ENCODE assay signal across 9 cellular contexts in genomic region chr10:44978213-44978569, GRCh38. TPM values are rescaled to one million over a fixed set of nuclear protein-coding genes. Genes with fewer than 3 reads are reported as not detected.
DNase-seq lines count a peak whose midpoint lies in the region; ATAC-seq, FAIRE-seq and TF ChIP-seq lines count a peak whose summit lies in the region.
"Had no signal": no experiment of that assay in that cellular context is flagged by ENCODE, and none has a peak within 500 bp of the region (broad histone marks: within the 10 kb centered on the region; RNA-seq: fewer than 3 reads in every experiment).

No MANE protein-coding gene starts in this region.

- ATAC-seq in HCT116 (no peak), GM21717 (IDR thresholded peaks at IDR 0.05; ENCODE audit: unreplicated experiment) (no peak)

- H3K79me2 ChIP-seq in HCT116 (ENCODE audit: insufficient read depth, low read length) (no peaks in the 10 kb centered on the region), astrocyte (ENCODE audit: insufficient read depth, low read length) (no peaks in the 10 kb centered on the region), smooth muscle cell (ENCODE audit: low read depth) (no peaks in the 10 kb centered on the region)

- no peaks in the 10 kb centered on the region for H3K36me3 Mint-ChIP-seq in astrocyte (ENCODE audit: low read depth, unreplicated experiment)

- H3K9me2 ChIP-seq in HCT116 (ENCODE audit: insufficient read depth): no peaks in the 10 kb centered on the region

- intact Hi-C loops in HCT116 (cut with micrococcal nuclease): loop anchor here (1.0 kb wide), 1 partner anchor 19 kb away; the partner anchor contains the start of gene RASSF4

- DNase-seq in HCT116 (ENCODE audit: low read depth, low spot score) (no peak), astrocyte (ENCODE audit: low read depth) (no peak), kidney epithelial cell (ENCODE audit: low read depth) (no peak), smooth muscle cell (lab: John Stamatoyannopoulos, UW; ENCODE audit: unreplicated experiment) (no peak), NCI-H187 (lab: John Stamatoyannopoulos, UW) (no peak), anterior cingulate cortex (lab: John Stamatoyannopoulos, UW) (no peak), COLO829 (ENCODE audit: low spot score) (no peak)

- H2AFZ ChIP-seq in HCT116 (ENCODE audit: low read depth, low read length, poor library complexity, severe bottlenecking): no peak overlapping the region
- no peak overlapping the region for H2AFZ ChIP-seq in astrocyte (ENCODE audit: low read depth, low read length)
- no peak overlapping the region for H2AFZ ChIP-seq in smooth muscle cell (ENCODE audit: low read depth)

- CTCF ChIA-PET in HCT116 (lab: Charles Lee): interaction anchor here (0.9 to 3.1 kb wide), 4 partner anchors 16 to 45 kb away, joined by 3 to 14 read pairs (median 4); no protein-coding TSS in a partner anchor

- H3K27ac Mint-ChIP-seq in astrocyte (ENCODE audit: unreplicated experiment): peak overlapping the region; percentile 84

- FAIRE-seq in astrocyte (lab: Jason Lieb, UNC): no peak
- FAIRE-seq: endometrium had no signal

- H4K20me1 ChIP-seq in HCT116 (ENCODE audit: insufficient read depth) (no peaks in the 10 kb centered on the region), astrocyte (ENCODE audit: insufficient read depth, low read length) (no peaks in the 10 kb centered on the region), smooth muscle cell (ENCODE audit: low read depth) (no peaks in the 10 kb centered on the region)

- no peaks in the 10 kb centered on the region for H3K27me3 Mint-ChIP-seq in astrocyte (ENCODE audit: low read depth, unreplicated experiment)

- H3K27ac ChIP-seq in HCT116 (ENCODE audit: low read depth, low read length) (peak overlapping the region; percentile 63; the same call in 1 of the 2 replicates), astrocyte (ENCODE audit: low read depth, low read length) (peak overlapping the region; percentile 40), smooth muscle cell (ENCODE audit: low read depth) (peak overlapping the region; percentile 53)

- H3K4me1 ChIP-seq in HCT116 (ENCODE audit: control insufficient read depth in 1 of 2, insufficient read depth in 2 of 2, low read length in 2 of 2) (peaks cover 57 to 75% of the 10 kb centered on the region in 2 experiments), astrocyte (ENCODE audit: insufficient read depth, low read length) (peaks cover 72% of the 10 kb centered on the region), smooth muscle cell (ENCODE audit: low read depth) (peaks cover 39% of the 10 kb centered on the region)

- H3K36me3 ChIP-seq in HCT116 (ENCODE audit: control insufficient read depth in 1 of 2, insufficient read depth in 2 of 2, low read length in 2 of 2) (no peaks in the 10 kb centered on the region), astrocyte (ENCODE audit: insufficient read depth, low read length) (no peaks in the 10 kb centered on the region), kidney epithelial cell (ENCODE audit: control insufficient read depth, insufficient read depth, low read length) (no peaks in the 10 kb centered on the region), smooth muscle cell (ENCODE audit: low read depth) (no peaks in the 10 kb centered on the region)

- H3K4me2 ChIP-seq in HCT116 (ENCODE audit: low read length) (peak overlapping the region; percentile 89), astrocyte (ENCODE audit: low read length) (peak overlapping the region; percentile 85), smooth muscle cell (peak overlapping the region; percentile 83)

- POLR2A ChIA-PET in HCT116 (lab: Charles Lee): interaction anchor here (0.8 to 1.8 kb wide), 8 partner anchors 10 to 257 kb away, joined by 3 to 15 read pairs (median 6); no protein-coding TSS in a partner anchor

- H3K9ac ChIP-seq in HCT116 (ENCODE audit: low read length) (peak overlapping the region; percentile 65), astrocyte (ENCODE audit: low read length) (peak overlapping the region; percentile 62), smooth muscle cell (ENCODE audit: low read depth) (no peak overlapping the region)

- RAD21 ChIA-PET in HCT116 (lab: Charles Lee; ENCODE audit: low non-redundant PET in 1 of 2, low total read pairs in 2 of 2, uncharacterized antibody in 2 of 2, unreplicated experiment in 2 of 2): interaction anchor here in 1 of 2 experiments (1.2 kb wide), 1 partner anchor 45 kb away, joined by 3 read pairs; no protein-coding TSS in a partner anchor

- peak overlapping the region; percentile 85 for H3K4me3 Mint-ChIP-seq in astrocyte (ENCODE audit: unreplicated experiment)

- H3F3A ChIP-seq in smooth muscle cell (ENCODE audit: low read depth): peaks cover 6% of the 10 kb centered on the region

- peak overlapping the region; percentile 43 to 56 for H3K4me3 ChIP-seq in HCT116 (replicated peaks in 1 of 2; ENCODE audit: low read depth in 1 of 2, low read length in 2 of 2)
- H3K4me3 ChIP-seq in astrocyte (ENCODE audit: insufficient read depth, low read depth, low read length): peak overlapping the region; percentile 51
- peak overlapping the region; percentile 37 for H3K4me3 ChIP-seq in kidney epithelial cell (ENCODE audit: low read depth, low read length)
- peak overlapping the region; percentile 39 for H3K4me3 ChIP-seq in smooth muscle cell

- TF ChIP-seq RAD21 in HCT116 (IDR thresholded peaks at IDR 0.05; ENCODE audit: low read depth): no peak

- no peaks in the 10 kb centered on the region for H3K9me3 ChIP-seq in HCT116 (ENCODE audit: control insufficient read depth in 1 of 2, insufficient read depth in 1 of 2, low read depth in 1 of 2, low read length in 2 of 2)
- no peaks in the 10 kb centered on the region for H3K9me3 ChIP-seq in astrocyte (ENCODE audit: insufficient read depth, low read depth, low read length)
- no peaks in the 10 kb centered on the region for H3K9me3 ChIP-seq in smooth muscle cell (replicated peaks; ENCODE audit: low read depth)

- no peak for TF ChIP-seq POLR2A in HCT116 (IDR thresholded peaks at IDR 0.05; ENCODE audit: borderline replicate concordance, extremely low read depth, insufficient read depth, insufficient read length)

- peaks cover 2% of the 10 kb centered on the region for H3K9me3 Mint-ChIP-seq in astrocyte (ENCODE audit: unreplicated experiment)

- 35% methylated on average over 4 of the region's 4 CpGs for WGBS in smooth muscle cell (ENCODE audit: low lambda C conversion rate)

- BruUV-seq in HCT116 (replicated peaks; lab: Mats Ljungman, UMichigan): TSS peak; percentile 88

- H3K27me3 ChIP-seq in HCT116 (ENCODE audit: insufficient read depth, low read length): no peaks in the 10 kb centered on the region
- no peaks in the 10 kb centered on the region for H3K27me3 ChIP-seq in astrocyte (ENCODE audit: insufficient read depth, low read length)
- no peaks in the 10 kb centered on the region for H3K27me3 ChIP-seq in kidney epithelial cell (ENCODE audit: control insufficient read depth, insufficient read depth, low read length)
- no peaks in the 10 kb centered on the region for H3K27me3 ChIP-seq in smooth muscle cell (ENCODE audit: low read depth)

- TF ChIP-seq CTCF in HCT116 (IDR thresholded peaks at IDR 0.05 in 2 of 3, conservative IDR thresholded peaks at IDR 0.05 in 1 of 3; ENCODE audit: borderline replicate concordance in 1 of 3, insufficient read depth in 1 of 3, low read depth in 2 of 3, low read length in 2 of 3) (no peak), astrocyte (IDR thresholded peaks at IDR 0.05; ENCODE audit: insufficient read depth, low read depth, low read length) (no peak), kidney epithelial cell (IDR thresholded peaks at IDR 0.05; ENCODE audit: insufficient read depth, low read length, poor library complexity, severe bottlenecking) (no peak), smooth muscle cell (IDR thresholded peaks at IDR 0.05; ENCODE audit: borderline replicate concordance, insufficient read depth, poor library complexity, severe bottlenecking) (no peak)

- H3K4me1 Mint-ChIP-seq in astrocyte (ENCODE audit: low read depth, unreplicated experiment): peaks cover 70% of the 10 kb centered on the region

TF ChIP-seq in HCT116, 20 proteins besides CTCF, POLR2A, EP300 and RAD21:
- TF ChIP-seq SRF (IDR thresholded peaks at IDR 0.05; ENCODE audit: low read depth) (no peak), CBX3 (IDR thresholded peaks at IDR 0.05; ENCODE audit: low read depth) (no peak), JUND (IDR thresholded peaks at IDR 0.05) (no peak)

RNA-seq across cellular contexts. Expression of gene DEPP1, which starts 0.4 kb away (rescaled TPM):
- 3.8 TPM for total RNA-seq in HCT116 (2021; ENCODE audit: unreplicated experiment)
- 8.1 and 12.6 TPM in 2 replicates for polyA plus RNA-seq in HCT116 (2012)
- total RNA-seq in astrocyte: 6.6 and 8.0 TPM in 2 replicates
- 19.8 and 21.9 TPM in 2 replicates for total RNA-seq in kidney epithelial cell
- 10.1 and 13.2 TPM in 2 replicates for total RNA-seq in smooth muscle cell
- polyA plus RNA-seq in smooth muscle cell: 12.9 and 18.8 TPM in 2 replicates

RNA-seq across cellular contexts. Expression of gene RASSF4, which starts 18.6 kb away (rescaled TPM):
- total RNA-seq in HCT116 (2021; ENCODE audit: unreplicated experiment): 2.8 TPM
- polyA plus RNA-seq in HCT116 (2012): 0.96 and 1.8 TPM in 2 replicates
- total RNA-seq in astrocyte: 69.9 and 83.0 TPM in 2 replicates
- total RNA-seq in kidney epithelial cell: 67.6 and 72.0 TPM in 2 replicates
- 6.5 and 8.3 TPM in 2 replicates for total RNA-seq in smooth muscle cell
- 13.0 and 14.8 TPM in 2 replicates for polyA plus RNA-seq in smooth muscle cell

RNA-seq across cellular contexts. Expression of gene ZNF22, which starts 22.5 kb away (rescaled TPM):
- total RNA-seq in HCT116 (2021; ENCODE audit: unreplicated experiment): 13.5 TPM
- polyA plus RNA-seq in HCT116 (2012): 5.0 and 7.8 TPM in 2 replicates
- total RNA-seq in astrocyte: 10.9 and 12.0 TPM in 2 replicates
- 21.6 and 30.0 TPM in 2 replicates for total RNA-seq in kidney epithelial cell
- 38.9 and 42.6 TPM in 2 replicates for total RNA-seq in smooth muscle cell
- polyA plus RNA-seq in smooth muscle cell: 30.7 and 31.3 TPM in 2 replicates
